Comparison of ENCODE assay signal across 1 cellular context in the genomic region with DNA sequence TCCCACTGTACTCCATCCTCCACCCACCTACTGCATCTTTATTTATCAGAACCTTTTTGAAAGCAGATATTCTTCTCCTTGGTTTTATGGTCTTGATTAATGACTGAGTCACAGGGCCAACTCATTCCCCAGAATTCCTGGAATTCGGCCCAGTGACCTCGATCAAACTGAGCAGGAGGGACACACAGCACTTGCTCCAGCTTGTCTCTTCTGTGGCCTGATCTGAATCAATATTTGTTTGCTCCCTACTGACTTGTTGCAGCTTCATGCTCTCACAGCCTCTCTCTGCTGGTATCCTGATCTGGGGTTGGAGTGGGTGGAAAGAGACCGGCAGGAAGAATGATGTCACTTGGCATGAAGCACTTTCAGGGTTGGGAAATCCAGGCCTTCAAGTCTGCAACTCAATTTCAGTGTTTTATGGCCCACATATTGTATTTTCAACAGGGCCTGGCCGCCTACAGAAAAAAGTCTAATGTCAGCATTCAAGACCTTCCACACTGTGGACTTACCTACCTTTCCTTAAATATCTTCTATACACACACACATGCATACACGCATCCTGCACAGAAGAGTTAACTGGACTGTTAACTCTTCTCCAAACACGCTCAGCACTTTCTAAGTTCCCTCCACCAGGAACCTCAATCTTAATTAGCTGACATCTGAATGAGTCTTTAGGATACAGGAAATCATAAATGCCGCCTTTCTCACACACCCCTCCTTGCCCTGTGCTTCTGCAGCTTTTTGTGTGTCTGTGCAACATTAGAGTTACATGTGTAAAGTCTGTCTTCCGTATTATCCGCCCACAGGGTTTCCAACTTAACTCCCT.
TF ChIP-seq lines count a peak whose summit lies in the region.

No MANE protein-coding gene starts in this region.

TF ChIP-seq in HepG2, 621 proteins besides CTCF, POLR2A, EP300 and RAD21 (continued from another document and continues in another):
- TF ChIP-seq ZNF383 (CRISPR knock-in tag; IDR thresholded peaks at IDR 0.05; ENCODE audit: borderline replicate concordance), result no peak
- TF ChIP-seq, protein P1, sequence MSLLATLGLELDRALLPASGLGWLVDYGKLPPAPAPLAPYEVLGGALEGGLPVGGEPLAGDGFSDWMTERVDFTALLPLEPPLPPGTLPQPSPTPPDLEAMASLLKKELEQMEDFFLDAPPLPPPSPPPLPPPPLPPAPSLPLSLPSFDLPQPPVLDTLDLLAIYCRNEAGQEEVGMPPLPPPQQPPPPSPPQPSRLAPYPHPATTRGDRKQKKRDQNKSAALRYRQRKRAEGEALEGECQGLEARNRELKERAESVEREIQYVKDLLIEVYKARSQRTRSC (CRISPR knock-in tag; IDR thresholded peaks at IDR 0.05; ENCODE audit: low read depth), result no peak
- no peak; the same call in 1 of the 2 replicates for TF ChIP-seq ZNF460 (CRISPR knock-in tag; IDR thresholded peaks at IDR 0.05; ENCODE audit: borderline replicate concordance)
- TF ChIP-seq ZBTB21 (CRISPR knock-in tag; IDR thresholded peaks at IDR 0.05), result no peak; the same call in 1 of the 2 replicates
- TF ChIP-seq ZNF441 (CRISPR knock-in tag; IDR thresholded peaks at IDR 0.05; ENCODE audit: borderline replicate concordance), result peak; percentile 61; the same call in 1 of the 2 replicates
- peak; percentile 78; the same call in 1 of the 2 replicates for TF ChIP-seq CREM (IDR thresholded peaks at IDR 0.05)
- TF ChIP-seq CREM (CRISPR knock-in tag; IDR thresholded peaks at IDR 0.05), result no peak
- no peak for TF ChIP-seq SETDB1 (CRISPR knock-in tag; IDR thresholded peaks at IDR 0.05; ENCODE audit: borderline replicate concordance)
- TF ChIP-seq, protein P2, sequence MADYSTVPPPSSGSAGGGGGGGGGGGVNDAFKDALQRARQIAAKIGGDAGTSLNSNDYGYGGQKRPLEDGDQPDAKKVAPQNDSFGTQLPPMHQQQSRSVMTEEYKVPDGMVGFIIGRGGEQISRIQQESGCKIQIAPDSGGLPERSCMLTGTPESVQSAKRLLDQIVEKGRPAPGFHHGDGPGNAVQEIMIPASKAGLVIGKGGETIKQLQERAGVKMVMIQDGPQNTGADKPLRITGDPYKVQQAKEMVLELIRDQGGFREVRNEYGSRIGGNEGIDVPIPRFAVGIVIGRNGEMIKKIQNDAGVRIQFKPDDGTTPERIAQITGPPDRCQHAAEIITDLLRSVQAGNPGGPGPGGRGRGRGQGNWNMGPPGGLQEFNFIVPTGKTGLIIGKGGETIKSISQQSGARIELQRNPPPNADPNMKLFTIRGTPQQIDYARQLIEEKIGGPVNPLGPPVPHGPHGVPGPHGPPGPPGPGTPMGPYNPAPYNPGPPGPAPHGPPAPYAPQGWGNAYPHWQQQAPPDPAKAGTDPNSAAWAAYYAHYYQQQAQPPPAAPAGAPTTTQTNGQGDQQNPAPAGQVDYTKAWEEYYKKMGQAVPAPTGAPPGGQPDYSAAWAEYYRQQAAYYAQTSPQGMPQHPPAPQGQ (CRISPR knock-in tag; IDR thresholded peaks at IDR 0.05; ENCODE audit: borderline replicate concordance), result no peak
- no peak for TF ChIP-seq ZNF816 (CRISPR knock-in tag; IDR thresholded peaks at IDR 0.05; ENCODE audit: borderline replicate concordance)
- TF ChIP-seq RXRB (CRISPR knock-in tag; IDR thresholded peaks at IDR 0.05; ENCODE audit: borderline replicate concordance), result peak; percentile 90
- TF ChIP-seq RFX1 (IDR thresholded peaks at IDR 0.05), result no peak
- TF ChIP-seq, protein P3, sequence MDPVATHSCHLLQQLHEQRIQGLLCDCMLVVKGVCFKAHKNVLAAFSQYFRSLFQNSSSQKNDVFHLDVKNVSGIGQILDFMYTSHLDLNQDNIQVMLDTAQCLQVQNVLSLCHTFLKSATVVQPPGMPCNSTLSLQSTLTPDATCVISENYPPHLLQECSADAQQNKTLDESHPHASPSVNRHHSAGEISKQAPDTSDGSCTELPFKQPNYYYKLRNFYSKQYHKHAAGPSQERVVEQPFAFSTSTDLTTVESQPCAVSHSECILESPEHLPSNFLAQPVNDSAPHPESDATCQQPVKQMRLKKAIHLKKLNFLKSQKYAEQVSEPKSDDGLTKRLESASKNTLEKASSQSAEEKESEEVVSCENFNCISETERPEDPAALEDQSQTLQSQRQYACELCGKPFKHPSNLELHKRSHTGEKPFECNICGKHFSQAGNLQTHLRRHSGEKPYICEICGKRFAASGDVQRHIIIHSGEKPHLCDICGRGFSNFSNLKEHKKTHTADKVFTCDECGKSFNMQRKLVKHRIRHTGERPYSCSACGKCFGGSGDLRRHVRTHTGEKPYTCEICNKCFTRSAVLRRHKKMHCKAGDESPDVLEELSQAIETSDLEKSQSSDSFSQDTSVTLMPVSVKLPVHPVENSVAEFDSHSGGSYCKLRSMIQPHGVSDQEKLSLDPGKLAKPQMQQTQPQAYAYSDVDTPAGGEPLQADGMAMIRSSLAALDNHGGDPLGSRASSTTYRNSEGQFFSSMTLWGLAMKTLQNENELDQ (CRISPR knock-in tag; IDR thresholded peaks at IDR 0.05; ENCODE audit: borderline replicate concordance), result no peak
- TF ChIP-seq ZNF253 (CRISPR knock-in tag; IDR thresholded peaks at IDR 0.05; ENCODE audit: borderline replicate concordance), result no peak
- no peak for TF ChIP-seq SCMH1 (CRISPR knock-in tag; IDR thresholded peaks at IDR 0.05; ENCODE audit: borderline replicate concordance)
- TF ChIP-seq ZNF44 (CRISPR knock-in tag; IDR thresholded peaks at IDR 0.05), result no peak
- TF ChIP-seq ZNF563 (CRISPR knock-in tag; IDR thresholded peaks at IDR 0.05), result no peak
- TF ChIP-seq, protein P4, sequence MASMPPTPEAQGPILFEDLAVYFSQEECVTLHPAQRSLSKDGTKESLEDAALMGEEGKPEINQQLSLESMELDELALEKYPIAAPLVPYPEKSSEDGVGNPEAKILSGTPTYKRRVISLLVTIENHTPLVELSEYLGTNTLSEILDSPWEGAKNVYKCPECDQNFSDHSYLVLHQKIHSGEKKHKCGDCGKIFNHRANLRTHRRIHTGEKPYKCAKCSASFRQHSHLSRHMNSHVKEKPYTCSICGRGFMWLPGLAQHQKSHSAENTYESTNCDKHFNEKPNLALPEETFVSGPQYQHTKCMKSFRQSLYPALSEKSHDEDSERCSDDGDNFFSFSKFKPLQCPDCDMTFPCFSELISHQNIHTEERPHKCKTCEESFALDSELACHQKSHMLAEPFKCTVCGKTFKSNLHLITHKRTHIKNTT (CRISPR knock-in tag; IDR thresholded peaks at IDR 0.05), result no peak
- 0 out of 2 replicates have a peak, but pooled peaks have one; percentile 19 for TF ChIP-seq ZFP37 (CRISPR knock-in tag; IDR thresholded peaks at IDR 0.05; ENCODE audit: borderline replicate concordance)
- no peak for TF ChIP-seq ZFP82 (CRISPR knock-in tag; IDR thresholded peaks at IDR 0.05; ENCODE audit: borderline replicate concordance)
- 0 out of 2 replicates have a peak, but pooled peaks have one; percentile 48 for TF ChIP-seq KDM4B (CRISPR knock-in tag; IDR thresholded peaks at IDR 0.05)
- TF ChIP-seq, protein P5, sequence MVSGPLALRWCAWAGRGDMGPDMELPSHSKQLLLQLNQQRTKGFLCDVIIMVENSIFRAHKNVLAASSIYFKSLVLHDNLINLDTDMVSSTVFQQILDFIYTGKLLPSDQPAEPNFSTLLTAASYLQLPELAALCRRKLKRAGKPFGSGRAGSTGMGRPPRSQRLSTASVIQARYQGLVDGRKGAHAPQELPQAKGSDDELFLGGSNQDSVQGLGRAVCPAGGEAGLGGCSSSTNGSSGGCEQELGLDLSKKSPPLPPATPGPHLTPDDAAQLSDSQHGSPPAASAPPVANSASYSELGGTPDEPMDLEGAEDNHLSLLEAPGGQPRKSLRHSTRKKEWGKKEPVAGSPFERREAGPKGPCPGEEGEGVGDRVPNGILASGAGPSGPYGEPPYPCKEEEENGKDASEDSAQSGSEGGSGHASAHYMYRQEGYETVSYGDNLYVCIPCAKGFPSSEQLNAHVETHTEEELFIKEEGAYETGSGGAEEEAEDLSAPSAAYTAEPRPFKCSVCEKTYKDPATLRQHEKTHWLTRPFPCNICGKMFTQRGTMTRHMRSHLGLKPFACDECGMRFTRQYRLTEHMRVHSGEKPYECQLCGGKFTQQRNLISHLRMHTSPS (CRISPR knock-in tag; IDR thresholded peaks at IDR 0.05; ENCODE audit: low read depth), result 0 out of 2 replicates have a peak, but pooled peaks have one; percentile 13
- no peak for TF ChIP-seq GABPA (IDR thresholded peaks at IDR 0.05; ENCODE audit: low read depth, low read length)
- TF ChIP-seq GABPA (CRISPR knock-in tag; IDR thresholded peaks at IDR 0.05; ENCODE audit: low read depth), result peak; percentile 54
- TF ChIP-seq ATF7 (IDR thresholded peaks at IDR 0.05), result peak; percentile 86; the same call in 1 of the 2 replicates
- TF ChIP-seq ATF7 (CRISPR knock-in tag; IDR thresholded peaks at IDR 0.05), result peak; percentile 96
- TF ChIP-seq ZNF747 (CRISPR knock-in tag; IDR thresholded peaks at IDR 0.05; ENCODE audit: borderline replicate concordance), result peak; percentile 57; the same call in 1 of the 2 replicates
- TF ChIP-seq, protein P6, sequence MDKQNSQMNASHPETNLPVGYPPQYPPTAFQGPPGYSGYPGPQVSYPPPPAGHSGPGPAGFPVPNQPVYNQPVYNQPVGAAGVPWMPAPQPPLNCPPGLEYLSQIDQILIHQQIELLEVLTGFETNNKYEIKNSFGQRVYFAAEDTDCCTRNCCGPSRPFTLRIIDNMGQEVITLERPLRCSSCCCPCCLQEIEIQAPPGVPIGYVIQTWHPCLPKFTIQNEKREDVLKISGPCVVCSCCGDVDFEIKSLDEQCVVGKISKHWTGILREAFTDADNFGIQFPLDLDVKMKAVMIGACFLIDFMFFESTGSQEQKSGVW (CRISPR knock-in tag; IDR thresholded peaks at IDR 0.05; ENCODE audit: borderline replicate concordance), result no peak
- peak; percentile 84 for TF ChIP-seq MEF2D (CRISPR knock-in tag; IDR thresholded peaks at IDR 0.05)
- no peak for TF ChIP-seq ZNF224 (CRISPR knock-in tag; IDR thresholded peaks at IDR 0.05)
- TF ChIP-seq MATR3 (CRISPR knock-in tag; IDR thresholded peaks at IDR 0.05), result no peak
- peak; percentile 59; the same call in 1 of the 2 replicates for TF ChIP-seq ATF1 (CRISPR knock-in tag; IDR thresholded peaks at IDR 0.05)
- TF ChIP-seq ZZZ3 (CRISPR knock-in tag; IDR thresholded peaks at IDR 0.05; ENCODE audit: borderline replicate concordance), result no peak
- peak; percentile 75; the same call in 1 of the 2 replicates for TF ChIP-seq JUND (CRISPR knock-in tag; IDR thresholded peaks at IDR 0.05)
- TF ChIP-seq ZNF724P (CRISPR knock-in tag; IDR thresholded peaks at IDR 0.05; ENCODE audit: borderline replicate concordance), result no peak
- no peak for TF ChIP-seq NCOA5 (CRISPR knock-in tag; IDR thresholded peaks at IDR 0.05)
- no peak for TF ChIP-seq ZNF83 (CRISPR knock-in tag; IDR thresholded peaks at IDR 0.05; ENCODE audit: borderline replicate concordance)
- no peak for TF ChIP-seq ZFP36 (IDR thresholded peaks at IDR 0.05; ENCODE audit: borderline replicate concordance, low read depth, low read length, partially characterized antibody)
- TF ChIP-seq KMT2B (CRISPR knock-in tag; IDR thresholded peaks at IDR 0.05), result peak; percentile 70
- TF ChIP-seq, protein P7, sequence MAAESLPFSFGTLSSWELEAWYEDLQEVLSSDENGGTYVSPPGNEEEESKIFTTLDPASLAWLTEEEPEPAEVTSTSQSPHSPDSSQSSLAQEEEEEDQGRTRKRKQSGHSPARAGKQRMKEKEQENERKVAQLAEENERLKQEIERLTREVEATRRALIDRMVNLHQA (CRISPR knock-in tag; IDR thresholded peaks at IDR 0.05), result no peak; the same call in 1 of the 2 replicates
- no peak for TF ChIP-seq PHB2 (IDR thresholded peaks at IDR 0.05; ENCODE audit: partially characterized antibody)
- TF ChIP-seq PAX8 (CRISPR knock-in tag; IDR thresholded peaks at IDR 0.05; ENCODE audit: borderline replicate concordance), result no peak
- TF ChIP-seq, protein P8, sequence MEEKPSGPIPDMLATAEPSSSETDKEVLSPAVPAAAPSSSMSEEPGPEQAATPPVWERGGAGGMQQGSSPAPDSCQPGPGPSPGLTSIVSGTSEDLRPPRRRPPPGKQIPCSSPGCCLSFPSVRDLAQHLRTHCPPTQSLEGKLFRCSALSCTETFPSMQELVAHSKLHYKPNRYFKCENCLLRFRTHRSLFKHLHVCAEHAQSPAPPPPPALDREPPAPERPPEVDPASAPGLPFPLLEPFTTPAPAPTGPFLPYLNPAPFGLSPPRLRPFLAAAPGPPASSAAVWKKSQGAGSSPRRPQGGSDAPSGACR (CRISPR knock-in tag; IDR thresholded peaks at IDR 0.05), result peak; percentile 76; the same call in 1 of the 2 replicates
- no peak for TF ChIP-seq SRSF9 (IDR thresholded peaks at IDR 0.05; ENCODE audit: borderline replicate concordance, insufficient read depth, low read depth, low read length, poor library complexity, severe bottlenecking)
- no peak for TF ChIP-seq ZNF33B (CRISPR knock-in tag; IDR thresholded peaks at IDR 0.05)
- no peak for TF ChIP-seq ARNT (IDR thresholded peaks at IDR 0.05)
- TF ChIP-seq, protein P9, sequence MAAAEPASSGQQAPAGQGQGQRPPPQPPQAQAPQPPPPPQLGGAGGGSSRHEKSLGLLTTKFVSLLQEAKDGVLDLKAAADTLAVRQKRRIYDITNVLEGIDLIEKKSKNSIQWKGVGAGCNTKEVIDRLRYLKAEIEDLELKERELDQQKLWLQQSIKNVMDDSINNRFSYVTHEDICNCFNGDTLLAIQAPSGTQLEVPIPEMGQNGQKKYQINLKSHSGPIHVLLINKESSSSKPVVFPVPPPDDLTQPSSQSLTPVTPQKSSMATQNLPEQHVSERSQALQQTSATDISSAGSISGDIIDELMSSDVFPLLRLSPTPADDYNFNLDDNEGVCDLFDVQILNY (CRISPR knock-in tag; conservative IDR thresholded peaks at IDR 0.05), result no peak
- TF ChIP-seq U2AF2 (IDR thresholded peaks at IDR 0.05; ENCODE audit: low read depth, low read length), result no peak
- peak; percentile 75; the same call in 1 of the 2 replicates for TF ChIP-seq FOXJ3 (CRISPR knock-in tag; IDR thresholded peaks at IDR 0.05; ENCODE audit: borderline replicate concordance)
- no peak for TF ChIP-seq NFE2L1 (CRISPR knock-in tag; IDR thresholded peaks at IDR 0.05; ENCODE audit: borderline replicate concordance)
- no peak for TF ChIP-seq FOXM1 (CRISPR knock-in tag; IDR thresholded peaks at IDR 0.05)
- no peak for TF ChIP-seq NFE2 (CRISPR knock-in tag; IDR thresholded peaks at IDR 0.05)
- TF ChIP-seq, protein P10, sequence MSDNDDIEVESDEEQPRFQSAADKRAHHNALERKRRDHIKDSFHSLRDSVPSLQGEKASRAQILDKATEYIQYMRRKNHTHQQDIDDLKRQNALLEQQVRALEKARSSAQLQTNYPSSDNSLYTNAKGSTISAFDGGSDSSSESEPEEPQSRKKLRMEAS (IDR thresholded peaks at IDR 0.05), result peak; percentile 87
- peak; percentile 86 for TF ChIP-seq ELF3 (CRISPR knock-in tag; IDR thresholded peaks at IDR 0.05)
- TF ChIP-seq, protein P11, sequence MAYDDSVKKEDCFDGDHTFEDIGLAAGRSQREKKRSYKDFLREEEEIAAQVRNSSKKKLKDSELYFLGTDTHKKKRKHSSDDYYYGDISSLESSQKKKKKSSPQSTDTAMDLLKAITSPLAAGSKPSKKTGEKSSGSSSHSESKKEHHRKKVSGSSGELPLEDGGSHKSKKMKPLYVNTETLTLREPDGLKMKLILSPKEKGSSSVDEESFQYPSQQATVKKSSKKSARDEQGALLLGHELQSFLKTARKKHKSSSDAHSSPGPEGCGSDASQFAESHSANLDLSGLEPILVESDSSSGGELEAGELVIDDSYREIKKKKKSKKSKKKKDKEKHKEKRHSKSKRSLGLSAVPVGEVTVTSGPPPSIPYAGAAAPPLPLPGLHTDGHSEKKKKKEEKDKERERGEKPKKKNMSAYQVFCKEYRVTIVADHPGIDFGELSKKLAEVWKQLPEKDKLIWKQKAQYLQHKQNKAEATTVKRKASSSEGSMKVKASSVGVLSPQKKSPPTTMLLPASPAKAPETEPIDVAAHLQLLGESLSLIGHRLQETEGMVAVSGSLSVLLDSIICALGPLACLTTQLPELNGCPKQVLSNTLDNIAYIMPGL (CRISPR knock-in tag; IDR thresholded peaks at IDR 0.05; ENCODE audit: borderline replicate concordance in 1 of 2, low read depth in 1 of 2), result no peak
